In the genomic region with DNA sequence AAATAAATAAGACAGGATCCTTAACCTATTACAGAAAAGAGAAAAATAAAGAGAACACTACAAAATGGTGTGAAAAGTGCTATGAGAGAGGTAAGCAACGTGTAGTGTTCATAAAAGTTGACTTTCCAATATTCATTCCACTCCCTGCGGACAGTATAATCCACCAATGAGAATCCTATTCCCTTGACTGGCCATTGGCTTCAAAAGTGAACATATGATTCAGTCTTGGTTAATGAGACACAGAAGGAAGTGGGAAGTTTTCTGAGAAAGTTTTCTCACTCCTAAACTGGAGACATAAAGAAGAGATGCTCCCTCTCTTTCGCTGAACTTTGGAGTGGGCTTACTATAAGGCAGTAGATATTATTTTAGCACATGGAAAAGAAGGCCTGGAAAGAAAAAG, we compare ENCODE assay signal across 8 cellular contexts.
"Had no signal": no experiment of that assay in that cellular context is flagged by ENCODE, and none has a peak within 500 bp of the region (broad histone marks: within the 10 kb centered on the region; RNA-seq: fewer than 3 reads in every experiment).

No MANE protein-coding gene starts in this region.

- DNase-seq: GDM1, GF-D8 had no signal

- FAIRE-seq: G401.6, GM12878, GM12891, GM12892, GM18507, GM19239 had no signal

- ATAC-seq: GM12878 had no signal

- H3K4me3 ChIP-seq: GM12878 had no signal
